Comparison of ENCODE assay signal across 13 cellular contexts in genomic region chr4:70315928-70316327, GRCh38. TPM values are rescaled to one million over a fixed set of nuclear protein-coding genes. Genes with fewer than 3 reads are reported as not detected.
DNase-seq lines count a peak whose midpoint lies in the region; ATAC-seq and TF ChIP-seq lines count a peak whose summit lies in the region.
"Had no signal": no experiment of that assay in that cellular context is flagged by ENCODE, and none has a peak within 500 bp of the region (broad histone marks: within the 10 kb centered on the region; RNA-seq: fewer than 3 reads in every experiment).

No MANE protein-coding gene starts in this region.

- peak; percentile 77 for ATAC-seq in GM18858 (IDR thresholded peaks at IDR 0.05; ENCODE audit: unreplicated experiment)
- ATAC-seq in GM21529 (IDR thresholded peaks at IDR 0.05; ENCODE audit: unreplicated experiment) = peak; percentile 64
- peak; percentile 75 for ATAC-seq in HG03432 (IDR thresholded peaks at IDR 0.05; ENCODE audit: unreplicated experiment)
- ATAC-seq in left lobe of liver = peak; percentile 44
- ATAC-seq: natural killer cell treated with Interleukin-12 subunit alpha and Interleukin-12 subunit beta and Interleukin-15 and Interleukin-18, amount 100 ng/mL, for 72 hours had no signal

- no peaks in the 10 kb centered on the region for H3K4me1 Mint-ChIP-seq in chondrocyte (ENCODE audit: low read depth)

- peaks cover 2% of the 10 kb centered on the region for H3K27me3 Mint-ChIP-seq in chondrocyte (ENCODE audit: low read depth)
- H3K27me3 Mint-ChIP-seq: natural killer cell treated with Interleukin-12 subunit alpha and Interleukin-12 subunit beta and Interleukin-15 and Interleukin-18, amount 100 ng/mL, for 72 hours had no signal

- no peaks in the 10 kb centered on the region for H3K9me3 Mint-ChIP-seq in chondrocyte (ENCODE audit: low read depth)

- no peaks in the 10 kb centered on the region for H3K36me3 Mint-ChIP-seq in chondrocyte (ENCODE audit: low read depth)
- H3K36me3 Mint-ChIP-seq: natural killer cell treated with Interleukin-12 subunit alpha and Interleukin-12 subunit beta and Interleukin-15 and Interleukin-18, amount 100 ng/mL, for 72 hours had no signal

- no peak overlapping the region for H3K4me3 Mint-ChIP-seq in chondrocyte (ENCODE audit: unreplicated experiment)
- H3K4me3 Mint-ChIP-seq: natural killer cell treated with Interleukin-12 subunit alpha and Interleukin-12 subunit beta and Interleukin-15 and Interleukin-18, amount 100 ng/mL, for 72 hours had no signal

- TF ChIP-seq CTCF in chondrocyte (IDR thresholded peaks at IDR 0.05) = no peak

- no peak overlapping the region for H3K27ac Mint-ChIP-seq in chondrocyte (ENCODE audit: unreplicated experiment)
- H3K27ac Mint-ChIP-seq: natural killer cell treated with Interleukin-12 subunit alpha and Interleukin-12 subunit beta and Interleukin-15 and Interleukin-18, amount 100 ng/mL, for 72 hours had no signal

- no peak for DNase-seq in left lobe of liver (ENCODE audit: low spot score)
- no peak for DNase-seq in HuH-7 (ENCODE audit: low spot score)
- no peak for DNase-seq in chondrocyte (ENCODE audit: low spot score)
- no peak for DNase-seq in NCI-H1092 treated with DMSO at 0.1 percent for 48 hours (lab: John Stamatoyannopoulos, UW)
- DNase-seq: activated CD4-positive, alpha-beta T cell treated with anti-CD3 and anti-CD28 coated beads, Interleukin-2, amount 50 U/mL, for 1 hour; activated naive CD4-positive, alpha-beta T cell treated with Interleukin-2 at 50 U/mL for 16 hours; kidney glomerular epithelial cell; NCI-H69; small intestine had no signal

RNA-seq across cellular contexts. Expression of gene CABS1, which starts 18.9 kb away (rescaled TPM):
- total RNA-seq in left lobe of liver (not detected), chondrocyte (not detected in 3 replicates)
- total RNA-seq: natural killer cell treated with Interleukin-12 subunit alpha and Interleukin-12 subunit beta and Interleukin-15 and Interleukin-18, amount 100 ng/mL, for 72 hours had no signal

RNA-seq across cellular contexts. Expression of gene SMR3A, which starts 44.6 kb away (rescaled TPM):
- total RNA-seq in left lobe of liver = not detected
- not detected in 3 replicates for total RNA-seq in chondrocyte
- total RNA-seq: natural killer cell treated with Interleukin-12 subunit alpha and Interleukin-12 subunit beta and Interleukin-15 and Interleukin-18, amount 100 ng/mL, for 72 hours had no signal
